ENCODE assay signal across 1 cellular context in the genomic region with DNA sequence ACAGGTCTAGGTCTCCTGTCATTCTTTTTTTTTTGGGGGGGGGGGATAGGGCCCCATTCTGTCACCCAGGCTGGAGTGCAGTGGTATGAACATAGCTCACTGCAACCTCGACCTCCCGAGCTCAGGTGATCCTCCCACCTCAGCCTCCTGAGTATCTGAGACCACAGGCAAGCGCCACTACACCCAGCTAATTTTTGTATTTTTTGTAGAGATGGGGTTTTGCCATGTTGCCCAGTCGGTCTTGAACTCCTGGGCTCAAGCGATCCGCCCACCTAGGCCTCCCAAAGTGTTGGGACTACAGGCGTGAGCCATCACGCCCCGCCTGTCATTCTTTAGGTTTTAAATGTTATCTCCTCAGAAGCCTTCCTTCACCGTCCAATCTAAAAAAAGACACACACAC.
TF ChIP-seq lines count a peak whose summit lies in the region.

No MANE protein-coding gene starts in this region.

TF ChIP-seq in K562, 482 proteins besides CTCF, POLR2A, EP300 and RAD21:
- TF ChIP-seq SIN3A (IDR thresholded peaks at IDR 0.05; ENCODE audit: borderline replicate concordance in 2 of 2, control insufficient read depth in 1 of 2, low read depth in 2 of 2, low read length in 2 of 2) (0 out of 4 replicates have a peak, but pooled peaks of 1 of the 2 experiments have one; percentile 13), EGR1 (conservative IDR thresholded peaks at IDR 0.05) (peak; percentile 39; the same call in 1 of the 2 replicates), GTF2E2 (tag; IDR thresholded peaks at IDR 0.05) (no peak)
- TF ChIP-seq, protein P1, sequence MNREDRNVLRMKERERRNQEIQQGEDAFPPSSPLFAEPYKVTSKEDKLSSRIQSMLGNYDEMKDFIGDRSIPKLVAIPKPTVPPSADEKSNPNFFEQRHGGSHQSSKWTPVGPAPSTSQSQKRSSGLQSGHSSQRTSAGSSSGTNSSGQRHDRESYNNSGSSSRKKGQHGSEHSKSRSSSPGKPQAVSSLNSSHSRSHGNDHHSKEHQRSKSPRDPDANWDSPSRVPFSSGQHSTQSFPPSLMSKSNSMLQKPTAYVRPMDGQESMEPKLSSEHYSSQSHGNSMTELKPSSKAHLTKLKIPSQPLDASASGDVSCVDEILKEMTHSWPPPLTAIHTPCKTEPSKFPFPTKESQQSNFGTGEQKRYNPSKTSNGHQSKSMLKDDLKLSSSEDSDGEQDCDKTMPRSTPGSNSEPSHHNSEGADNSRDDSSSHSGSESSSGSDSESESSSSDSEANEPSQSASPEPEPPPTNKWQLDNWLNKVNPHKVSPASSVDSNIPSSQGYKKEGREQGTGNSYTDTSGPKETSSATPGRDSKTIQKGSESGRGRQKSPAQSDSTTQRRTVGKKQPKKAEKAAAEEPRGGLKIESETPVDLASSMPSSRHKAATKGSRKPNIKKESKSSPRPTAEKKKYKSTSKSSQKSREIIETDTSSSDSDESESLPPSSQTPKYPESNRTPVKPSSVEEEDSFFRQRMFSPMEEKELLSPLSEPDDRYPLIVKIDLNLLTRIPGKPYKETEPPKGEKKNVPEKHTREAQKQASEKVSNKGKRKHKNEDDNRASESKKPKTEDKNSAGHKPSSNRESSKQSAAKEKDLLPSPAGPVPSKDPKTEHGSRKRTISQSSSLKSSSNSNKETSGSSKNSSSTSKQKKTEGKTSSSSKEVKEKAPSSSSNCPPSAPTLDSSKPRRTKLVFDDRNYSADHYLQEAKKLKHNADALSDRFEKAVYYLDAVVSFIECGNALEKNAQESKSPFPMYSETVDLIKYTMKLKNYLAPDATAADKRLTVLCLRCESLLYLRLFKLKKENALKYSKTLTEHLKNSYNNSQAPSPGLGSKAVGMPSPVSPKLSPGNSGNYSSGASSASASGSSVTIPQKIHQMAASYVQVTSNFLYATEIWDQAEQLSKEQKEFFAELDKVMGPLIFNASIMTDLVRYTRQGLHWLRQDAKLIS (CRISPR knock-in tag; IDR thresholded peaks at IDR 0.05), result 0 out of 2 replicates have a peak, but pooled peaks have one; percentile 48
- TF ChIP-seq, protein P2, sequence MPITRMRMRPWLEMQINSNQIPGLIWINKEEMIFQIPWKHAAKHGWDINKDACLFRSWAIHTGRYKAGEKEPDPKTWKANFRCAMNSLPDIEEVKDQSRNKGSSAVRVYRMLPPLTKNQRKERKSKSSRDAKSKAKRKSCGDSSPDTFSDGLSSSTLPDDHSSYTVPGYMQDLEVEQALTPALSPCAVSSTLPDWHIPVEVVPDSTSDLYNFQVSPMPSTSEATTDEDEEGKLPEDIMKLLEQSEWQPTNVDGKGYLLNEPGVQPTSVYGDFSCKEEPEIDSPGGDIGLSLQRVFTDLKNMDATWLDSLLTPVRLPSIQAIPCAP (CRISPR knock-in tag; IDR thresholded peaks at IDR 0.05; ENCODE audit: borderline replicate concordance), result 0 out of 2 replicates have a peak, but pooled peaks have one; percentile 2
